9 cellular contexts compared by ENCODE assay signal in the genomic region with DNA sequence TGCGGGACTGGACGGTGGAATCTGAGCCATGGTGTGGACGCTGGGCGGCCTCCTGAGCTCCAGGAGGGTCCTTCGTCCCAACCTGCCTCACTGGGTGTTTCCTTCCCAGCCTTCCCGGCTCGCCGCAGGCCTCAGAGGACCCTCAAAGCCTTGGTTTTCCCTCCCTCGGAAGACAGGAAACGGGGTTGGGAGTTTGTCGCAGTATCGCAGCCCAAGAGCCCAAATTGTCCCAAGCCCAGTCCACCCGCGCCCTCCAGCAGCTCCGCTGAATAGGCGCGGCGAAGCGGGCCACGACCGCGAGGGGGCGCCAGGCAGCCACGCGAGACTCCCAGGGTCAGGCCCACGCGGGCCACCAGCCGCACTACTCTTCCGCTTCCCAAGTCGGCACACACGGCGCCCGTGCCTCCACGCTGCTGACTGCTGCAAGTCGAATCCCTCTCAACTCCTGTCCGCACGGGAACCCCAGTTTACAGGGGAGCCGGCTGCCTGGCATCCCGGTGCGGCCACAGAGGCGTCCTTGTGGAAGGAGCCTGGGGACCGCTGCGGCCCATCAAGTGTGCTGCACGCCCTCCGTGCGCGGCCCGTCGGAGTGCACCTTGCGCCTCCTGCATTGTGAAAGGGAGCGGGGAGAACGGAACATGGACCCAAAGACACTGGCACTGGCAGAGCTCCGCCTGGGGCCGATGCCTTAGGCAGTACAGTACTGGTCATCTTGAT. TPM values are rescaled to one million over a fixed set of nuclear protein-coding genes. Genes with fewer than 3 reads are reported as not detected.
DNase-seq lines count a peak whose midpoint lies in the region; ATAC-seq, FAIRE-seq and TF ChIP-seq lines count a peak whose summit lies in the region.
"Had no signal": no experiment of that assay in that cellular context is flagged by ENCODE, and none has a peak within 500 bp of the region (broad histone marks: within the 10 kb centered on the region; RNA-seq: fewer than 3 reads in every experiment).

No MANE protein-coding gene starts in this region.

- FAIRE-seq in GM19239 (lab: Jason Lieb, UNC), result no peak
- FAIRE-seq: TTC549 had no signal

- H3K36me3 ChIP-seq in uterus, result no peaks in the 10 kb centered on the region

- WGBS in right cardiac atrium, result 6% methylated on average over 54 of the region's 54 CpGs

- H3K27ac ChIP-seq in right cardiac atrium (ENCODE audit: low read length) (no peak overlapping the region), uterus (peak overlapping the region in 1 of 2 donors; percentile 5)

- H3K4me3 ChIP-seq in right cardiac atrium (ENCODE audit: low read length), result peak overlapping the region; percentile 55
- H3K4me3 ChIP-seq in uterus, result peak overlapping the region; percentile 40 to 45

- no peaks in the 10 kb centered on the region for H3K9me3 ChIP-seq in right cardiac atrium (ENCODE audit: control insufficient read depth, low read length)
- H3K9me3 ChIP-seq in uterus, result no peaks in the 10 kb centered on the region

- TF ChIP-seq CTCF in uterus (IDR thresholded peaks at IDR 0.05), result peak; percentile 97 to 98 (median 98)

- peak; percentile 98 to 99 for ATAC-seq in right cardiac atrium

- DNase-seq in C1 segment of cervical spinal cord (lab: John Stamatoyannopoulos, UW) (peak in 13 of 14 donors; percentile 22 to 87 (median 66)), GM19239 (ENCODE audit: insufficient read length, low spot score) (peak; percentile 95), LoVo (ENCODE audit: low spot score) (peak; percentile 75), T-helper 2 cell (peak; percentile 76 to 86 (median 81)), amniotic stem cell (lab: John Stamatoyannopoulos, UW) (peak; percentile 13), right cardiac atrium (peak; percentile 86 to 97 (median 96)), retina (peak; percentile 94), uterus (peak; percentile 80 to 87)

- no peaks in the 10 kb centered on the region for H3K27me3 ChIP-seq in right cardiac atrium (ENCODE audit: control insufficient read depth, insufficient read depth)
- no peaks in the 10 kb centered on the region for H3K27me3 ChIP-seq in uterus

- H3K4me1 ChIP-seq in right cardiac atrium (ENCODE audit: control insufficient read depth, insufficient read depth, low read length) (no peaks in the 10 kb centered on the region), uterus (no peaks in the 10 kb centered on the region)

- TF ChIP-seq POLR2A in uterus (IDR thresholded peaks at IDR 0.05), result peak in 1 of 2 donors; percentile 30

- intact Hi-C loops in right cardiac atrium (cut with DNase I), result loop anchor here in 3 of 4 donors (2.0 to 10.0 kb wide), 5 partner anchors 36 to 409 kb away; a partner anchor contains a TSS
- intact Hi-C loops in uterus (cut with DNase I; ENCODE audit: low total_unique reads), result loop anchor here (5.0 to 10.0 kb wide), 2 partner anchors 221 to 419 kb away; no protein-coding TSS in a partner anchor

RNA-seq across cellular contexts. Expression of a gene that starts 40.4 kb away (rescaled TPM):
- 10 to 100 TPM; 34.5 to 43.0 (median 39.0) TPM for total RNA-seq in right cardiac atrium
- 29.7 TPM for polyA plus RNA-seq in right cardiac atrium
- 10 to 100 TPM in 2 of 4 donors, 1 to 10 TPM in 1, under 1 TPM in 1; 0.51 to 24.4 (median 13.5) TPM for total RNA-seq in uterus

RNA-seq across cellular contexts. Expression of a gene that starts 50.4 kb away (rescaled TPM):
- not detected for total RNA-seq in right cardiac atrium
- not detected for polyA plus RNA-seq in right cardiac atrium
- total RNA-seq in uterus, result 1 to 10 TPM in 1 of 4 donors, under 1 TPM in 1, not detected in 2; 0.35 to 2.2 TPM

RNA-seq across cellular contexts. Expression of a gene that starts 52.5 kb away (rescaled TPM):
- total RNA-seq in right cardiac atrium (10 to 100 TPM; 17.0 to 25.5 (median 22.4) TPM), uterus (10 to 100 TPM in 3 of 4 donors, 1 to 10 TPM in 1; 5.2 to 44.3 (median 20.0) TPM)
- polyA plus RNA-seq in right cardiac atrium, result 34.8 TPM

Comparison
In these comparisons a context has a peak if more than half of its experiments do, and no peak if none do; other contexts are left out.
1. DNase-seq: peak in every context shown above with its lines; median percentile 96 in right cardiac atrium; 95 in GM19239; 94 in retina; 84 in uterus; 81 in T-helper 2 cell; 75 in LoVo; 66 in C1 segment of cervical spinal cord; 13 in amniotic stem cell.